In genomic region chr20:51092238-51092822, GRCh38 we compare ENCODE assay signal across 1 cellular context.
TF ChIP-seq lines count a peak whose summit lies in the region.

No MANE protein-coding gene starts in this region.

TF ChIP-seq in H1, 55 proteins besides CTCF, POLR2A, EP300 and RAD21 (continued from another document):
- TF ChIP-seq MAX (IDR thresholded peaks at IDR 0.05), result no peak
- no peak for TF ChIP-seq CHD1 (IDR thresholded peaks at IDR 0.05; ENCODE audit: low read depth, low read length)
- TF ChIP-seq PHF8 (conservative IDR thresholded peaks at IDR 0.05; ENCODE audit: low read depth, low read length), result no peak
- TF ChIP-seq BRCA1 (IDR thresholded peaks at IDR 0.05; ENCODE audit: low read depth, low read length), result no peak
- TF ChIP-seq SAP30 (IDR thresholded peaks at IDR 0.05; ENCODE audit: insufficient read depth, insufficient replicate concordance, low read length), result no peak
- no peak for TF ChIP-seq CHD2 (IDR thresholded peaks at IDR 0.05; ENCODE audit: low read length)
- no peak for TF ChIP-seq CBX5 (IDR thresholded peaks at IDR 0.05; ENCODE audit: low read depth, low read length)
- no peak for TF ChIP-seq KDM5A (IDR thresholded peaks at IDR 0.05; ENCODE audit: low read length)
- TF ChIP-seq EGR1 (IDR thresholded peaks at IDR 0.05; ENCODE audit: borderline replicate concordance, low read depth, low read length), result no peak
- no peak for TF ChIP-seq CBX8 (IDR thresholded peaks at IDR 0.05; ENCODE audit: borderline replicate concordance, low read depth, low read length)
